In the genomic region with DNA sequence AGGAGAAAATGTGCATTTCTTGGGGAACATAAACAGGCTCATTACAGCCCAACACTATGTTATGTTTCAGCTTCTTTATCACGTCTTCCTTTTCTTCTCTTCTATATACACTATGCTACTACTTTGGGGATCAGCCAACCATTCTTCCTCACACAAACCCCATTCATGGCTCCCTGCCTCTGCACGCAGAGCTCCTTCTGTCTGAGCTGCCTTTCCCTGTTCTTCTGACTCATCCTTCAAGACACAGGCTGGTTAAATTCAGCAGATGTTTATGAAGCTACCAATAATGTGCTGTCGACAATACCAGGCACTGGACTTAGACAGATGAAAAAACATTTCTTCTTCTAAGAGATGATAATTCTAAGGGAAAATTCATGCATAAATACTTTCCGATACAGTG, we compare ENCODE assay signal across 15 cellular contexts.
DNase-seq lines count a peak whose midpoint lies in the region; ATAC-seq, FAIRE-seq and TF ChIP-seq lines count a peak whose summit lies in the region.
"Had no signal": no experiment of that assay in that cellular context is flagged by ENCODE, and none has a peak within 500 bp of the region (broad histone marks: within the 10 kb centered on the region; RNA-seq: fewer than 3 reads in every experiment).

No MANE protein-coding gene starts in this region.

- CTCF ChIA-PET in BJ (lab: Yijun Ruan, JAX), result interaction anchor here (1.1 to 2.7 kb wide), 3 partner anchors 12 to 183 kb away, joined by 3 to 11 read pairs (median 5); a partner anchor contains a TSS

- no peak for FAIRE-seq in kidney (lab: Jason Lieb, UNC)

- intact Hi-C loops in kidney (cut with DNase I), result no loop called here

- H3K27ac ChIP-seq in kidney (ENCODE audit: low read depth in 2 of 2, low read length in 2 of 2), result no peak overlapping the region

- H3K9ac ChIP-seq in kidney (ENCODE audit: low read length in 2 of 2), result no peak overlapping the region

- POLR2A ChIA-PET in BJ (lab: Charles Lee), result interaction anchor here (0.6 kb wide), 1 partner anchor 76 kb away, joined by 3 read pairs; no protein-coding TSS in a partner anchor

- peaks cover 3% of the 10 kb centered on the region for H3K36me3 ChIP-seq in BJ (ENCODE audit: control insufficient read depth, insufficient read depth, low read length)
- peaks cover 81% of the 10 kb centered on the region for H3K36me3 ChIP-seq in MG63
- no peaks in the 10 kb centered on the region for H3K36me3 ChIP-seq in kidney (ENCODE audit: control insufficient read depth in 1 of 2, insufficient read depth in 2 of 2, low read length in 2 of 2)

- TF ChIP-seq CTCF in BJ (IDR thresholded peaks at IDR 0.05; ENCODE audit: insufficient read depth, low read depth, low read length), result no peak
- no peak for TF ChIP-seq CTCF in choroid plexus epithelial cell (conservative IDR thresholded peaks at IDR 0.05; ENCODE audit: low read depth, low read length)
- TF ChIP-seq CTCF in kidney (IDR thresholded peaks at IDR 0.05; ENCODE audit: borderline replicate concordance, extremely low read depth, insufficient read depth), result no peak

- H3K4me1 ChIP-seq in kidney (ENCODE audit: control insufficient read depth in 1 of 2, insufficient read depth in 1 of 2, low read depth in 1 of 2, low read length in 2 of 2), result no peaks in the 10 kb centered on the region

- DNase-seq in BJ (ENCODE audit: low read depth) (peak; percentile 56), MG63 (peak; percentile 88), choroid plexus epithelial cell (ENCODE audit: low read depth) (peak; percentile 86), non-pigmented ciliary epithelial cell (ENCODE audit: low read depth) (peak; percentile 51), kidney glomerular epithelial cell (lab: John Stamatoyannopoulos, UW) (no peak), kidney (no peak), NCI-H146 (lab: John Stamatoyannopoulos, UW) (no peak)
- DNase-seq: activated CD4-positive, alpha-beta T cell treated with anti-CD3 and anti-CD28 coated beads, Interleukin-2, amount 50 U/mL, for 48 hours; activated effector memory CD4-positive, alpha-beta T cell treated with anti-CD3 and anti-CD28 coated beads, Interleukin-2, amount 50 U/mL, for 16 hours; central memory CD4-positive, alpha-beta T cell; erythroblast; NCI-H1105; NCI-H524; stimulated activated naive CD4-positive, alpha-beta T cell treated with Interleukin-2 at 50 U/mL for 16 hours had no signal

- H3K4me3 ChIP-seq in BJ (ENCODE audit: low read depth, low read length), result no peak overlapping the region
- H3K4me3 ChIP-seq in MG63, result no peak overlapping the region
- H3K4me3 ChIP-seq in choroid plexus epithelial cell (ENCODE audit: low read depth, low read length), result no peak overlapping the region
- no peak overlapping the region for H3K4me3 ChIP-seq in kidney (ENCODE audit: low read length in 2 of 2)

- H3K27me3 ChIP-seq in BJ (ENCODE audit: control insufficient read depth, insufficient read depth, low read length), result no peaks in the 10 kb centered on the region
- H3K27me3 ChIP-seq in MG63, result no peaks in the 10 kb centered on the region

- no peaks in the 10 kb centered on the region for H3K9me3 ChIP-seq in MG63
- no peaks in the 10 kb centered on the region for H3K9me3 ChIP-seq in kidney (ENCODE audit: control insufficient read depth in 1 of 2, low read length in 2 of 2)

- ATAC-seq in HG02973 (IDR thresholded peaks at IDR 0.05; ENCODE audit: unreplicated experiment), result no peak

Comparison
In these comparisons a context has a peak if more than half of its experiments do, and no peak if none do; other contexts are left out.
1. DNase-seq: peak in BJ (single experiment), MG63 (single experiment), choroid plexus epithelial cell (single experiment) and non-pigmented ciliary epithelial cell (single experiment); none in kidney glomerular epithelial cell (single experiment), kidney (single experiment) and NCI-H146 (single experiment).